Comparison of ENCODE assay signal across 12 cellular contexts in genomic region chr6:169263836-169264608, GRCh38. TPM values are rescaled to one million over a fixed set of nuclear protein-coding genes. Genes with fewer than 3 reads are reported as not detected.
A peak's percentile ranks its signal among the peaks of the same experiment; 100 is the strongest.
DNase-seq lines count a peak whose midpoint lies in the region; ATAC-seq, FAIRE-seq and TF ChIP-seq lines count a peak whose summit lies in the region.
"Had no signal": no experiment of that assay in that cellular context is flagged by ENCODE, and none has a peak within 500 bp of the region (broad histone marks: within the 10 kb centered on the region; RNA-seq: fewer than 3 reads in every experiment).

No MANE protein-coding gene starts in this region.

- DNase-seq in Ammon's horn (ENCODE audit: low spot score) (peak; percentile 69), HT-29 (ENCODE audit: low spot score) (peak; percentile 29), astrocyte of the spinal cord (ENCODE audit: low read depth, low spot score) (peak; percentile 55), left kidney (ENCODE audit: low read depth, low spot score) (peak; percentile 22), GM12892 (ENCODE audit: insufficient read length) (no peak), occipital lobe (lab: John Stamatoyannopoulos, UW) (no peak)
- DNase-seq: stimulated activated CD4-positive, alpha-beta T cell treated with anti-CD3 and anti-CD28 coated beads, Interleukin-2, amount 100 ng/mL, for 24 hours; tibial artery had no signal

- ATAC-seq in HG02798 (IDR thresholded peaks at IDR 0.05; ENCODE audit: poor library complexity, unreplicated experiment) (no peak), GM21390 (IDR thresholded peaks at IDR 0.05; ENCODE audit: unreplicated experiment) (no peak)

- FAIRE-seq in GM12892 (lab: Jason Lieb, UNC) = no peak

- in situ Hi-C loops in astrocyte of the spinal cord (cut with HindIII; ENCODE audit: low sequenced_read_pairs) = no loop called here

- TF ChIP-seq CTCF in astrocyte of the spinal cord (IDR thresholded peaks at IDR 0.05; ENCODE audit: low read depth, low read length) = no peak

- no peak for TF ChIP-seq POLR2A in GM12892 (IDR thresholded peaks at IDR 0.05; ENCODE audit: low read depth, low read length)

- no peak overlapping the region for H3K4me3 ChIP-seq in astrocyte of the spinal cord (ENCODE audit: low read depth, low read length)
- H3K4me3 ChIP-seq: esophagus muscularis mucosa, tibial artery had no signal

RNA-seq across cellular contexts. Expression of gene THBS2, which starts 10.4 kb away (rescaled TPM):
- not detected in 2 replicates for total RNA-seq in HT-29 (2014; rRNA removed; shearing (Covaris generic))
- polyA plus RNA-seq in GM12892 (2012; ENCODE audit: missing spikeins) = not detected
- 15.8 TPM for total RNA-seq in occipital lobe
- total RNA-seq: T-helper 2 cell treated with Interferon-gamma antibody and Interleukin-4, amounts not matched to agents 100 ng/mL and 5 ng/mL, for 36 hours had no signal

Comparison
In these comparisons a context has a peak if more than half of its experiments do, and no peak if none do; other contexts are left out.
1. DNase-seq: peak in Ammon's horn (single experiment), HT-29 (single experiment), astrocyte of the spinal cord (single experiment) and left kidney (single experiment); none in GM12892 (single experiment) and occipital lobe (single experiment).
2. RNA of gene THBS2, which starts 10.4 kb away (total RNA-seq): 15.8 TPM in occipital lobe (single experiment); not detected in HT-29; every median in the first group is over 10 times any median in the second.